27 cellular contexts compared by ENCODE assay signal in genomic region chr17:67482784-67483183, GRCh38.
DNase-seq lines count a peak whose midpoint lies in the region; ATAC-seq and TF ChIP-seq lines count a peak whose summit lies in the region.
"Had no signal": no experiment of that assay in that cellular context is flagged by ENCODE, and none has a peak within 500 bp of the region (broad histone marks: within the 10 kb centered on the region; RNA-seq: fewer than 3 reads in every experiment).

No MANE protein-coding gene starts in this region.

- peak overlapping the region; percentile 64 for H3K27ac ChIP-seq in caudate nucleus (ENCODE audit: low read depth, low read length)
- no peak overlapping the region for H3K27ac ChIP-seq in coronary artery
- H3K27ac ChIP-seq: prostate gland, sigmoid colon, upper lobe of right lung, WERI-Rb-1 had no signal

- peak; percentile 54 for DNase-seq in activated CD8-positive, alpha-beta memory T cell treated with anti-CD3 and anti-CD28 coated beads for 24 hours
- DNase-seq in activated CD8-positive, alpha-beta memory T cell treated with anti-CD3 and anti-CD28 coated beads, Interleukin-2, amount 10 ng/mL, durations not matched to agents 7 days and 5 days, result no peak
- DNase-seq in HCEC 1CT (peak; percentile 19), caudate nucleus (lab: John Stamatoyannopoulos, UW) (no peak), osteocyte (ENCODE audit: extremely low spot score, unreplicated experiment) (no peak), left lobe of liver (ENCODE audit: low spot score) (no peak), coronary artery (ENCODE audit: low spot score) (no peak)
- DNase-seq in effector CD8-positive, alpha-beta T cell (lab: John Stamatoyannopoulos, UW), result no peak
- DNase-seq: activated T-cell treated with anti-CD3 and anti-CD28 coated beads, Interleukin-2, amount 50 U/mL, for 1 hour; cerebellar nuclear complex; erythroblast; GOT3; head of caudate nucleus; KG1; MV-4-11; NCI-H1930; NCI-H2227 treated with DMSO at 0.1 percent for 48 hours; NCI-H82; sigmoid colon; SK-N-SH; stimulated activated CD8-positive, alpha-beta memory T cell treated with anti-CD3 and anti-CD28 coated beads, Interleukin-4, amount 100 ng/mL, for 48 hours; upper lobe of right lung; WERI-Rb-1 had no signal

- H3K4me3 Mint-ChIP-seq in activated CD8-positive, alpha-beta memory T cell treated with anti-CD3 and anti-CD28 coated beads, Interleukin-2, amount 10 ng/mL, durations not matched to agents 7 days and 5 days, result no peak overlapping the region
- H3K4me3 Mint-ChIP-seq in osteocyte (ENCODE audit: unreplicated experiment), result no peak overlapping the region
- H3K4me3 Mint-ChIP-seq: T-helper 2 cell treated with Interferon-gamma antibody and Interleukin-4, amounts not matched to agents 5 μg/mL and 100 μg/mL, for 36 hours had no signal

- CTCF ChIA-PET in activated CD8-positive, alpha-beta memory T cell treated with anti-CD3 and anti-CD28 coated beads, Interleukin-2, amount 10 ng/mL, durations not matched to agents 7 days and 5 days (lab: Charles Lee), result interaction anchor here (1.2 to 2.3 kb wide), 5 partner anchors 8 to 104 kb away, joined by 4 to 18 read pairs (median 6); no protein-coding TSS in a partner anchor

- no peaks in the 10 kb centered on the region for H3K27me3 Mint-ChIP-seq in activated CD8-positive, alpha-beta memory T cell treated with anti-CD3 and anti-CD28 coated beads, Interleukin-2, amount 10 ng/mL, durations not matched to agents 7 days and 5 days
- no peaks in the 10 kb centered on the region for H3K27me3 Mint-ChIP-seq in osteocyte (ENCODE audit: unreplicated experiment)

- TF ChIP-seq CTCF in osteocyte (IDR thresholded peaks at IDR 0.05) (no peak), coronary artery (IDR thresholded peaks at IDR 0.05) (no peak)

- H3K4me3 ChIP-seq in coronary artery, result no peak overlapping the region
- H3K4me3 ChIP-seq: BLaER1 treated with 17β-estradiol and CSF1 and Interleukin-3, amounts not matched to agents 10 nM and 100 nM; GM12878; prostate gland; sigmoid colon; upper lobe of right lung had no signal

- no peak for ATAC-seq in activated CD8-positive, alpha-beta memory T cell treated with anti-CD3 and anti-CD28 coated beads, Interleukin-2, amount 10 ng/mL, durations not matched to agents 7 days and 5 days
- no peak for ATAC-seq in left lobe of liver
- ATAC-seq: GM12878, upper lobe of right lung had no signal

- H3K4me1 Mint-ChIP-seq in activated CD8-positive, alpha-beta memory T cell treated with anti-CD3 and anti-CD28 coated beads, Interleukin-2, amount 10 ng/mL, durations not matched to agents 7 days and 5 days, result peaks cover 72% of the 10 kb centered on the region
- peaks cover 42% of the 10 kb centered on the region for H3K4me1 Mint-ChIP-seq in osteocyte (ENCODE audit: unreplicated experiment)

- no peaks in the 10 kb centered on the region for H3K9me3 Mint-ChIP-seq in activated CD8-positive, alpha-beta memory T cell treated with anti-CD3 and anti-CD28 coated beads, Interleukin-2, amount 10 ng/mL, durations not matched to agents 7 days and 5 days (ENCODE audit: low read depth)
- no peaks in the 10 kb centered on the region for H3K9me3 Mint-ChIP-seq in osteocyte (ENCODE audit: unreplicated experiment)
- H3K9me3 Mint-ChIP-seq: T-helper 2 cell treated with Interferon-gamma antibody and Interleukin-4, amounts not matched to agents 5 μg/mL and 100 μg/mL, for 36 hours had no signal

- H3K36me3 Mint-ChIP-seq in activated CD8-positive, alpha-beta memory T cell treated with anti-CD3 and anti-CD28 coated beads, Interleukin-2, amount 10 ng/mL, durations not matched to agents 7 days and 5 days, result no peaks in the 10 kb centered on the region
- H3K36me3 Mint-ChIP-seq in osteocyte (ENCODE audit: unreplicated experiment), result no peaks in the 10 kb centered on the region

- no peak overlapping the region for H3K27ac Mint-ChIP-seq in activated CD8-positive, alpha-beta memory T cell treated with anti-CD3 and anti-CD28 coated beads, Interleukin-2, amount 10 ng/mL, durations not matched to agents 7 days and 5 days
- H3K27ac Mint-ChIP-seq in osteocyte (ENCODE audit: unreplicated experiment), result peak overlapping the region; percentile 69
- H3K27ac Mint-ChIP-seq: T-helper 2 cell treated with Interferon-gamma antibody and Interleukin-4, amounts not matched to agents 5 μg/mL and 100 μg/mL, for 36 hours had no signal

Comparison
In these comparisons a context has a peak if more than half of its experiments do, and no peak if none do; other contexts are left out.
1. DNase-seq: peak in activated CD8-positive, alpha-beta memory T cell treated with anti-CD3 and anti-CD28 coated beads for 24 hours (single experiment) and HCEC 1CT (single experiment); none in activated CD8-positive, alpha-beta memory T cell treated with anti-CD3 and anti-CD28 coated beads, Interleukin-2, amount 10 ng/mL, durations not matched to agents 7 days and 5 days (single experiment), caudate nucleus (0 of 61), osteocyte (single experiment), left lobe of liver (single experiment), effector CD8-positive, alpha-beta T cell (single experiment) and coronary artery (single experiment).